In genomic region chr12:53219116-53219955, GRCh38 we compare ENCODE assay signal across 8 cellular contexts. TPM values are rescaled to one million over a fixed set of nuclear protein-coding genes. Genes with fewer than 3 reads are reported as not detected.
DNase-seq lines count a peak whose midpoint lies in the region; ATAC-seq and TF ChIP-seq lines count a peak whose summit lies in the region.

No MANE protein-coding gene starts in this region.

- H3K27ac Mint-ChIP-seq in CD14-positive monocyte: peak overlapping the region; percentile 53 to 99 (median 85)
- peak overlapping the region; percentile 86 for H3K27ac Mint-ChIP-seq in activated B cell treated with CpG ODN at 0.5 μM for 24 hours
- peak overlapping the region; percentile 85 for H3K27ac Mint-ChIP-seq in mesothelial cell of epicardium
- H3K27ac Mint-ChIP-seq in stimulated activated naive B cell treated with anti-CD40 and anti-IgM and Interleukin-4, amounts not matched to agents 10 μg/mL and 1 μg/mL and 100 μg/mL, for 72 hours: peak overlapping the region; percentile 97

- peak overlapping the region; percentile 81 for H3K4me3 ChIP-seq in choroid plexus epithelial cell (ENCODE audit: low read depth, low read length)

- DNase-seq in CD14-positive monocyte (ENCODE audit: low spot score) (no peak), activated B cell treated with CpG ODN at 0.5 μM for 24 hours (no peak), choroid plexus epithelial cell (ENCODE audit: low read depth) (peak; percentile 60), mesothelial cell of epicardium (ENCODE audit: low spot score in 2 of 2, unreplicated experiment in 2 of 2) (no peak), NCI-H2107 treated with DMSO at 0.1 percent for 48 hours (lab: John Stamatoyannopoulos, UW; ENCODE audit: unreplicated experiment) (no peak)
- peak; percentile 72 for DNase-seq in stimulated activated naive B cell treated with anti-CD40 and anti-IgM and Interleukin-4, amounts not matched to agents 10 μg/mL and 1 μg/mL and 100 μg/mL, for 72 hours

- ATAC-seq in HG02642 (IDR thresholded peaks at IDR 0.05; ENCODE audit: poor library complexity, unreplicated experiment) (peak; percentile 22), activated B cell treated with CpG ODN at 0.5 μM for 24 hours (ENCODE audit: low read depth) (no peak), GM18858 (IDR thresholded peaks at IDR 0.05; ENCODE audit: unreplicated experiment) (no peak)
- ATAC-seq in stimulated activated naive B cell treated with anti-CD40 and anti-IgM and Interleukin-4, amounts not matched to agents 10 μg/mL and 1 μg/mL and 100 μg/mL, for 72 hours (replicated peaks): peak; percentile 49 to 53

- H3K36me3 Mint-ChIP-seq in CD14-positive monocyte: peaks cover 24 to 25% of the 10 kb centered on the region in 2 donors
- H3K36me3 Mint-ChIP-seq in activated B cell treated with CpG ODN at 0.5 μM for 24 hours (ENCODE audit: low read depth): peaks cover 11% of the 10 kb centered on the region
- no peaks in the 10 kb centered on the region for H3K36me3 Mint-ChIP-seq in mesothelial cell of epicardium
- peaks cover 9 to 27% of the 10 kb centered on the region in 2 donors for H3K36me3 Mint-ChIP-seq in stimulated activated naive B cell treated with anti-CD40 and anti-IgM and Interleukin-4, amounts not matched to agents 10 μg/mL and 1 μg/mL and 100 μg/mL, for 72 hours

- H3K4me3 Mint-ChIP-seq in CD14-positive monocyte (peak overlapping the region; percentile 91 to 98), activated B cell treated with CpG ODN at 0.5 μM for 24 hours (peak overlapping the region; percentile 89), mesothelial cell of epicardium (peak overlapping the region; percentile 94)
- H3K4me3 Mint-ChIP-seq in stimulated activated naive B cell treated with anti-CD40 and anti-IgM and Interleukin-4, amounts not matched to agents 10 μg/mL and 1 μg/mL and 100 μg/mL, for 72 hours: peak overlapping the region; percentile 81 to 91

- TF ChIP-seq CTCF in CD14-positive monocyte (IDR thresholded peaks at IDR 0.05): no peak
- TF ChIP-seq CTCF in activated B cell treated with CpG ODN at 0.5 μM for 24 hours (IDR thresholded peaks at IDR 0.05): no peak
- no peak for TF ChIP-seq CTCF in choroid plexus epithelial cell (conservative IDR thresholded peaks at IDR 0.05; ENCODE audit: low read depth, low read length)
- no peak for TF ChIP-seq CTCF in mesothelial cell of epicardium (IDR thresholded peaks at IDR 0.05; ENCODE audit: unreplicated experiment)

- intact Hi-C loops in CD14-positive monocyte (cut with micrococcal nuclease): loop anchor here (5.0 to 10.0 kb wide), 3 partner anchors 33 to 285 kb away; partner anchors contain the start of genes AAAS (in 1 of the 2), NPFF (in 1 of the 2) and TARBP2 (in 1 of the 2)
- intact Hi-C loops in activated B cell treated with CpG ODN at 0.5 μM for 24 hours (cut with micrococcal nuclease): loop anchor here (10.0 kb wide), 1 partner anchor 285 kb away; the partner anchor contains the start of genes NPFF and TARBP2

- H3K27me3 Mint-ChIP-seq in CD14-positive monocyte (ENCODE audit: low read depth in 3 of 3) (peaks cover 5 to 16% (median 7%) of the 10 kb centered on the region in 3 donors), activated B cell treated with CpG ODN at 0.5 μM for 24 hours (no peaks in the 10 kb centered on the region), mesothelial cell of epicardium (ENCODE audit: low read depth) (no peaks in the 10 kb centered on the region)
- no peaks in the 10 kb centered on the region for H3K27me3 Mint-ChIP-seq in stimulated activated naive B cell treated with anti-CD40 and anti-IgM and Interleukin-4, amounts not matched to agents 10 μg/mL and 1 μg/mL and 100 μg/mL, for 72 hours

- H3K4me1 Mint-ChIP-seq in CD14-positive monocyte: peaks cover 81% of the 10 kb centered on the region
- H3K4me1 Mint-ChIP-seq in activated B cell treated with CpG ODN at 0.5 μM for 24 hours: peaks cover 56% of the 10 kb centered on the region
- H3K4me1 Mint-ChIP-seq in mesothelial cell of epicardium: peaks cover 61% of the 10 kb centered on the region
- H3K4me1 Mint-ChIP-seq in stimulated activated naive B cell treated with anti-CD40 and anti-IgM and Interleukin-4, amounts not matched to agents 10 μg/mL and 1 μg/mL and 100 μg/mL, for 72 hours: peaks cover 63 to 80% of the 10 kb centered on the region in 2 donors

- CTCF ChIA-PET in activated B cell treated with CpG ODN at 0.5 μM for 24 hours (lab: Charles Lee): interaction anchor here (1.0 to 14.7 kb wide), 7 partner anchors 10 to 126 kb away, joined by 3 to 298 read pairs (median 4); partner anchors contain the start of genes AAAS, ESPL1 and PFDN5

- H3K9me3 Mint-ChIP-seq in CD14-positive monocyte: peaks cover 5 to 9% (median 7%) of the 10 kb centered on the region in 7 donors
- H3K9me3 Mint-ChIP-seq in activated B cell treated with CpG ODN at 0.5 μM for 24 hours: no peaks in the 10 kb centered on the region
- no peaks in the 10 kb centered on the region for H3K9me3 Mint-ChIP-seq in mesothelial cell of epicardium
- no peaks in the 10 kb centered on the region for H3K9me3 Mint-ChIP-seq in stimulated activated naive B cell treated with anti-CD40 and anti-IgM and Interleukin-4, amounts not matched to agents 10 μg/mL and 1 μg/mL and 100 μg/mL, for 72 hours

- POLR2A ChIA-PET in activated B cell treated with CpG ODN at 0.5 μM for 24 hours (lab: Charles Lee): interaction anchor here (0.5 to 3.8 kb wide), 27 partner anchors 8 to 1824 kb away, joined by 3 to 66 read pairs (median 4); partner anchors contain the start of genes AAAS, CSAD, ESPL1 and ITGB7

RNA-seq across cellular contexts. Expression of gene ITGB7, which starts 12.3 kb away (rescaled TPM):
- 10 to 100 TPM; 28.4 to 33.1 TPM for polyA plus RNA-seq in CD14-positive monocyte
- total RNA-seq in activated B cell treated with CpG ODN at 0.5 μM for 24 hours: 137 and 139 TPM in 2 replicates
- total RNA-seq in mesothelial cell of epicardium: 3.2 to 4.9 TPM (median 4.6 TPM) in 3 replicates

RNA-seq across cellular contexts. Expression of gene RARG, which starts 12.7 kb away (rescaled TPM):
- 1 to 10 TPM; 1.8 to 2.3 TPM for polyA plus RNA-seq in CD14-positive monocyte
- total RNA-seq in activated B cell treated with CpG ODN at 0.5 μM for 24 hours (5.5 and 7.5 TPM in 2 replicates), mesothelial cell of epicardium (66.6 to 72.2 TPM (median 71.6 TPM) in 3 replicates)

RNA-seq across cellular contexts. Expression of gene CSAD, which starts 38.6 kb away (rescaled TPM):
- 1 to 10 TPM; 1.3 to 1.4 TPM for polyA plus RNA-seq in CD14-positive monocyte
- 25.7 and 34.6 TPM in 2 replicates for total RNA-seq in activated B cell treated with CpG ODN at 0.5 μM for 24 hours
- total RNA-seq in mesothelial cell of epicardium: 120 to 129 TPM (median 125 TPM) in 3 replicates

RNA-seq across cellular contexts. Expression of gene ZNF740, which starts 38.8 kb away (rescaled TPM):
- polyA plus RNA-seq in CD14-positive monocyte: 1 to 10 TPM in 1 of 2 donors, under 1 TPM in 1; 0.74 to 1.3 TPM
- total RNA-seq in activated B cell treated with CpG ODN at 0.5 μM for 24 hours (64.4 and 67.2 TPM in 2 replicates), mesothelial cell of epicardium (96.5 to 105 TPM (median 97.5 TPM) in 3 replicates)

RNA-seq across cellular contexts. Expression of gene ESPL1, which starts 48.8 kb away (rescaled TPM):
- not detected for polyA plus RNA-seq in CD14-positive monocyte
- total RNA-seq in activated B cell treated with CpG ODN at 0.5 μM for 24 hours: 6.2 and 8.2 TPM in 2 replicates
- 15.7 to 20.8 TPM (median 15.9 TPM) in 3 replicates for total RNA-seq in mesothelial cell of epicardium

Comparison
In these comparisons a context has a peak if more than half of its experiments do, and no peak if none do; other contexts are left out.
1. DNase-seq: peak in choroid plexus epithelial cell (single experiment) and stimulated activated naive B cell treated with anti-CD40 and anti-IgM and Interleukin-4, amounts not matched to agents 10 μg/mL and 1 μg/mL and 100 μg/mL, for 72 hours (single experiment); none in CD14-positive monocyte (single experiment), activated B cell treated with CpG ODN at 0.5 μM for 24 hours (single experiment), mesothelial cell of epicardium (0 of 2) and NCI-H2107 treated with DMSO at 0.1 percent for 48 hours (single experiment).
2. ATAC-seq: peak in HG02642 (single experiment) and stimulated activated naive B cell treated with anti-CD40 and anti-IgM and Interleukin-4, amounts not matched to agents 10 μg/mL and 1 μg/mL and 100 μg/mL, for 72 hours (2 of 2); none in activated B cell treated with CpG ODN at 0.5 μM for 24 hours (single experiment) and GM18858 (single experiment).
3. RNA of gene ITGB7, which starts 12.3 kb away (total RNA-seq): 137 to 139 TPM in activated B cell treated with CpG ODN at 0.5 μM for 24 hours; 3.2 to 4.9 TPM in mesothelial cell of epicardium; every median in the first group is over 10 times any median in the second.
4. Peak in every context shown above with its lines, with median percentiles within 50 percentile points of each other: H3K27ac Mint-ChIP-seq and H3K4me3 Mint-ChIP-seq.